In genomic region chr15:63363292-63363691, GRCh38 we compare ENCODE assay signal across 23 cellular contexts. TPM values are rescaled to one million over a fixed set of nuclear protein-coding genes. Genes with fewer than 3 reads are reported as not detected.
A peak's percentile ranks its signal among the peaks of the same experiment; 100 is the strongest.
DNase-seq lines count a peak whose midpoint lies in the region; ATAC-seq, FAIRE-seq and TF ChIP-seq lines count a peak whose summit lies in the region.
"Had no signal": no experiment of that assay in that cellular context is flagged by ENCODE, and none has a peak within 500 bp of the region (broad histone marks: within the 10 kb centered on the region; RNA-seq: fewer than 3 reads in every experiment).

No MANE protein-coding gene starts in this region.

- BruUV-seq in K562 (replicated peaks; lab: Mats Ljungman, UMichigan) = no TSS peak

- no peaks in the 10 kb centered on the region for H3K9me3 Mint-ChIP-seq in naive B cell

- TF ChIP-seq CTCF in K562 (IDR thresholded peaks at IDR 0.05 in 2 of 3, conservative IDR thresholded peaks at IDR 0.05 in 1 of 3; ENCODE audit: insufficient read depth in 2 of 3, low read depth in 1 of 3, low read length in 3 of 3) (no peak), psoas muscle (IDR thresholded peaks at IDR 0.05) (no peak)

- H3K27me3 Mint-ChIP-seq in naive B cell = peaks cover 0 to 14% (median 12%) of the 10 kb centered on the region in 3 donors

- in situ Hi-C loops in K562 (cut with MboI) (no loop called here), KBM-7 (cut with MboI; ENCODE audit: low pct_unique_long_range_greater_than_20kb, low sequenced_read_pairs) (no loop called here)

- H3K27ac Mint-ChIP-seq in naive B cell = peak overlapping the region in 5 of 6 donors; percentile 12 to 68 (median 39)

- intact Hi-C loops in K562 (cut with micrococcal nuclease) = no loop called here
- intact Hi-C loops in psoas muscle (cut with DNase I) = no loop called here

- peaks cover 15 to 18% (median 17%) of the 10 kb centered on the region in 3 donors for H3K4me1 Mint-ChIP-seq in naive B cell

- H3K27ac ChIP-seq in K562 (ENCODE audit: extremely low read depth, low read depth, low read length) (peak overlapping the region; percentile 15; the same call in 2 of the 3 replicates), psoas muscle (no peak overlapping the region)
- H3K27ac ChIP-seq: GM23248, HL-60, RWPE1 had no signal

- no peaks in the 10 kb centered on the region for H3K9me3 ChIP-seq in K562 (replicated peaks; ENCODE audit: control insufficient read depth, insufficient read depth, low read depth, low read length)
- H3K9me3 ChIP-seq in psoas muscle = no peaks in the 10 kb centered on the region

- ATAC-seq in K562 (peak; percentile 86), naive B cell (ENCODE audit: low read depth in 2 of 2) (peak in 1 of 2 donors; percentile 8), psoas muscle (no peak)
- ATAC-seq: HepG2 had no signal

- no peak for TF ChIP-seq RAD21 in K562 (CRISPR knock-in tag; conservative IDR thresholded peaks at IDR 0.05 in 1 of 2, IDR thresholded peaks at IDR 0.05 in 1 of 2)

- H3K9me1 ChIP-seq in K562 (ENCODE audit: control insufficient read depth, insufficient read depth, low read length) = no peaks in the 10 kb centered on the region

- WGBS in K562 (ENCODE audit: insufficient coverage, low coverage, missing lambda C conversion rate) = 12% methylated on average over 2 of the region's 2 CpGs
- WGBS in psoas muscle, 3 donors = 55 to 69% (median 65%) methylated on average over 2 of the region's 2 CpGs

- no peaks in the 10 kb centered on the region for H4K20me1 ChIP-seq in K562 (replicated peaks; ENCODE audit: control insufficient read depth, insufficient read depth, low read length)

- FAIRE-seq in K562 (lab: Jason Lieb, UNC) = peak; percentile 93
- FAIRE-seq: D721Med, HepG2 had no signal

- H3K36me3 ChIP-seq in K562 (ENCODE audit: control insufficient read depth, insufficient read depth, low read length) = no peaks in the 10 kb centered on the region
- H3K36me3 ChIP-seq in psoas muscle (ENCODE audit: insufficient read depth in 1 of 2, low read depth in 1 of 2) = no peaks in the 10 kb centered on the region

- no peaks in the 10 kb centered on the region for H3K36me3 Mint-ChIP-seq in naive B cell

- H3K27me3 ChIP-seq in K562 (ENCODE audit: control insufficient read depth in 2 of 2, insufficient read depth in 2 of 2, low read length in 2 of 2) (no peaks in the 10 kb centered on the region), psoas muscle (ENCODE audit: insufficient read depth in 3 of 3, low read length in 2 of 3) (no peaks in the 10 kb centered on the region)

- peak overlapping the region; percentile 68 for H2AFZ ChIP-seq in K562 (ENCODE audit: low read depth, low read length)
- H2AFZ ChIP-seq: GM23248 had no signal

- peak overlapping the region in 1 of 8 donors; percentile 45 for H3K4me3 Mint-ChIP-seq in naive B cell

- CTCF ChIA-PET in K562 (lab: Yijun Ruan, JAX; ENCODE audit: low intra/inter-chr PET ratio) = no interaction called here

- DNase-seq in activated effector memory CD4-positive, alpha-beta T cell treated with anti-CD3 and anti-CD28 coated beads, Interleukin-2, amount 50 U/mL, for 16 hours = peak; percentile 30
- no peak for DNase-seq in activated effector memory CD4-positive, alpha-beta T cell treated with Interleukin-2 at 50 U/mL for 16 hours
- DNase-seq in K562 (ENCODE audit: extremely low read depth in 1 of 4, low spot score in 3 of 4) = peak; percentile 42 to 80 (median 58)
- no peak for DNase-seq in naive B cell
- DNase-seq in KBM-7 = no peak
- no peak for DNase-seq in psoas muscle
- DNase-seq in retina = no peak
- DNase-seq: 8988T, EL, GM23248, HCEC 1CT, KG1, NCI-H1105, NCI-H146, NCI-H2029, NCI-H2227 treated with DMSO at 0.1 percent for 48 hours, NCI-H510A treated with DMSO at 0.1 percent for 48 hours, NCI-H748 treated with DMSO at 0.1 percent for 48 hours, SHP77 treated with DMSO at 0.1 percent for 48 hours had no signal

- TF ChIP-seq EP300 in K562 (IDR thresholded peaks at IDR 0.05; ENCODE audit: low read length) = peak; percentile 67; the same call in 1 of the 2 replicates

- no peaks in the 10 kb centered on the region for H3K79me2 ChIP-seq in K562 (ENCODE audit: control insufficient read depth, insufficient read depth, low read length)

- H3K4me2 ChIP-seq in K562 (ENCODE audit: insufficient read depth, low read length) = peak overlapping the region; percentile 30; the same call in 1 of the 2 replicates

- H3K9ac ChIP-seq in K562 (ENCODE audit: insufficient read depth in 1 of 2, low read depth in 2 of 2, low read length in 2 of 2) = no peak overlapping the region
- H3K9ac ChIP-seq: GM23248 had no signal

- POLR2A ChIA-PET in K562 (lab: Yijun Ruan, JAX) = interaction anchor here (1.7 to 2.0 kb wide), 3 partner anchors 9 to 12 kb away, joined by 3 to 9 read pairs (median 8); no protein-coding TSS in a partner anchor

- no peak for TF ChIP-seq POLR2A in K562 (conservative IDR thresholded peaks at IDR 0.05)

- no peak overlapping the region for H3K4me3 ChIP-seq in K562
- H3K4me3 ChIP-seq in psoas muscle = no peak overlapping the region
- H3K4me3 ChIP-seq: GM23248 had no signal

- H3K4me1 ChIP-seq in K562 (replicated peaks in 1 of 2; ENCODE audit: control insufficient read depth in 2 of 2, insufficient read depth in 2 of 2, low read length in 2 of 2) (peaks cover 24 to 38% of the 10 kb centered on the region in 2 experiments), psoas muscle (peaks cover 25% of the 10 kb centered on the region)

TF ChIP-seq in K562, 482 proteins besides CTCF, POLR2A, EP300 and RAD21 (continues in another document):
- TF ChIP-seq YY1 (IDR thresholded peaks at IDR 0.05; ENCODE audit: borderline replicate concordance in 1 of 3, control insufficient read depth in 1 of 3, extremely low read depth in 1 of 3, insufficient read depth in 3 of 3, insufficient read length in 1 of 3, insufficient replicate concordance in 2 of 3, low read depth in 1 of 3, low read length in 2 of 3) (peak in 1 of 3 experiments; percentile 59), NFIC (IDR thresholded peaks at IDR 0.05) (peak; percentile 55), TAL1 (IDR thresholded peaks at IDR 0.05) (peak; percentile 88), CREM (IDR thresholded peaks at IDR 0.05; ENCODE audit: low read depth) (0 out of 2 replicates have a peak, but pooled peaks have one; percentile 22), GATA2 (CRISPR knock-in tag; IDR thresholded peaks at IDR 0.05) (peak; percentile 85), USF1 (CRISPR knock-in tag; IDR thresholded peaks at IDR 0.05) (no peak), SMAD4 (CRISPR knock-in tag; conservative IDR thresholded peaks at IDR 0.05) (no peak), CBFA2T2 (conservative IDR thresholded peaks at IDR 0.05) (peak; percentile 78)
- TF ChIP-seq, protein P1, sequence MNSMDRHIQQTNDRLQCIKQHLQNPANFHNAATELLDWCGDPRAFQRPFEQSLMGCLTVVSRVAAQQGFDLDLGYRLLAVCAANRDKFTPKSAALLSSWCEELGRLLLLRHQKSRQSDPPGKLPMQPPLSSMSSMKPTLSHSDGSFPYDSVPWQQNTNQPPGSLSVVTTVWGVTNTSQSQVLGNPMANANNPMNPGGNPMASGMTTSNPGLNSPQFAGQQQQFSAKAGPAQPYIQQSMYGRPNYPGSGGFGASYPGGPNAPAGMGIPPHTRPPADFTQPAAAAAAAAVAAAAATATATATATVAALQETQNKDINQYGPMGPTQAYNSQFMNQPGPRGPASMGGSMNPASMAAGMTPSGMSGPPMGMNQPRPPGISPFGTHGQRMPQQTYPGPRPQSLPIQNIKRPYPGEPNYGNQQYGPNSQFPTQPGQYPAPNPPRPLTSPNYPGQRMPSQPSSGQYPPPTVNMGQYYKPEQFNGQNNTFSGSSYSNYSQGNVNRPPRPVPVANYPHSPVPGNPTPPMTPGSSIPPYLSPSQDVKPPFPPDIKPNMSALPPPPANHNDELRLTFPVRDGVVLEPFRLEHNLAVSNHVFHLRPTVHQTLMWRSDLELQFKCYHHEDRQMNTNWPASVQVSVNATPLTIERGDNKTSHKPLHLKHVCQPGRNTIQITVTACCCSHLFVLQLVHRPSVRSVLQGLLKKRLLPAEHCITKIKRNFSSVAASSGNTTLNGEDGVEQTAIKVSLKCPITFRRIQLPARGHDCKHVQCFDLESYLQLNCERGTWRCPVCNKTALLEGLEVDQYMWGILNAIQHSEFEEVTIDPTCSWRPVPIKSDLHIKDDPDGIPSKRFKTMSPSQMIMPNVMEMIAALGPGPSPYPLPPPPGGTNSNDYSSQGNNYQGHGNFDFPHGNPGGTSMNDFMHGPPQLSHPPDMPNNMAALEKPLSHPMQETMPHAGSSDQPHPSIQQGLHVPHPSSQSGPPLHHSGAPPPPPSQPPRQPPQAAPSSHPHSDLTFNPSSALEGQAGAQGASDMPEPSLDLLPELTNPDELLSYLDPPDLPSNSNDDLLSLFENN (IDR thresholded peaks at IDR 0.05; ENCODE audit: low read depth in 2 of 2, low read length in 2 of 2) = 0 out of 4 replicates have a peak, but pooled peaks of 1 of the 2 experiments have one; percentile 39

RNA-seq across cellular contexts. Expression of gene CA12, which starts 18.4 kb away (rescaled TPM):
- 0.25 and 0.33 TPM in 2 replicates for total RNA-seq in K562 (2011; cell fraction: chromatin; rRNA removed; ENCODE audit: low replicate concordance)
- not detected in 2 replicates for total RNA-seq in K562 (2011; cell fraction: nucleolus; rRNA removed)
- total RNA-seq in K562 (2011; cell fraction: nucleoplasm; rRNA removed) = not detected in 2 replicates
- 0.16 and 0.18 TPM in 2 replicates for total RNA-seq in K562 (2014; rRNA removed)
- total RNA-seq in K562 (2014; rRNA removed; fragmentation: Illumina TruSeq; extraction: Trizol) = 0.07 and 0.13 TPM in 2 replicates
- 0.22 and 0.23 TPM in 2 replicates for total RNA-seq in K562 (2015; rRNA removed; fragmentation: Illumina TruSeq; extraction: Trizol)
- 0.07 and 0.09 TPM in 2 replicates for total RNA-seq in K562 (2021)
- 0.01 and 0.05 TPM in 2 replicates for polyA plus RNA-seq in K562 (2011; rRNA removed)
- polyA plus RNA-seq in K562 (2011; cell fraction: cytosol; rRNA removed) = 0.09 TPM in 1 of 2 replicates, not detected in the other
- 0.11 and 0.42 TPM in 2 replicates for polyA plus RNA-seq in K562 (2011; cell fraction: nucleus; rRNA removed)
- 0.72 and 5.0 TPM in 2 replicates for polyA plus RNA-seq in K562 (2012)
- 0.19 and 0.47 TPM in 2 replicates for polyA plus RNA-seq in K562 (2014; fragmentation: Illumina TruSeq; extraction: Trizol)
- under 1 TPM in 1 of 2 experiments, not detected in 1; 0.11 TPM for polyA plus RNA-seq in K562 (2014; fragmentation: Nextera tagmentation; extraction: Ambion mirVana)
- 0.78 and 0.89 TPM in 2 replicates for polyA plus RNA-seq in K562 (2014; rRNA removed)
- polyA minus RNA-seq in K562 (2011; rRNA and poly(A)+ RNA removed) = 0.04 and 0.12 TPM in 2 replicates
- not detected in 2 replicates for polyA minus RNA-seq in K562 (2011; cell fraction: cytosol; rRNA and poly(A)+ RNA removed)
- 0.11 TPM in 1 of 2 replicates, not detected in the other for polyA minus RNA-seq in K562 (2011; cell fraction: nucleus; rRNA and poly(A)+ RNA removed)
- not detected for polyA plus RNA-seq in naive B cell (ENCODE audit: low read depth in 6 of 6)
- total RNA-seq in psoas muscle = under 1 TPM; 0.08 to 0.17 (median 0.17) TPM
- under 1 TPM; 0.01 to 0.25 (median 0.09) TPM for polyA plus RNA-seq in psoas muscle

Comparison
In these comparisons a context has a peak if more than half of its experiments do, and no peak if none do; other contexts are left out.
1. DNase-seq: peak in activated effector memory CD4-positive, alpha-beta T cell treated with anti-CD3 and anti-CD28 coated beads, Interleukin-2, amount 50 U/mL, for 16 hours (single experiment) and K562 (4 of 4); none in activated effector memory CD4-positive, alpha-beta T cell treated with Interleukin-2 at 50 U/mL for 16 hours (single experiment), naive B cell (single experiment), KBM-7 (single experiment), psoas muscle (0 of 2) and retina (single experiment).